2 cellular contexts compared by ENCODE assay signal in the genomic region with DNA sequence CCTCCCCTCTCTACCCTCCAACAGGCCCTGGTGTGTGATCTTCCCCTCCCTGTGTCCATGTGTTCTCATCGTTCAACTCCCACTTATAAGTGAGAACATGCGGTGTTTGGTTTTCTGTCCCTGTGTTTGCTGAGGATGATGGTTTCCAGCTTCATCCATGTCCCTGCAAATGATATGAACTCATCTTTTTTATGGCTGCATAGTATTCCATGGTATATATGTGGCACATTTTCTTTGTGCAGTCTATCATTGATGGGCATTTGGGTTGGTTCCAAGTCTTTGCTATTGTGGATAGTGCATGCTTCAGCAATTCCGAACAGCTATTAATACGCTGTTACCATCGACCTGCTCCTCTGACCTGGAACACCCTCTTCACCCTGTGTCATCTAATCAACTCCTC.
A peak's percentile ranks its signal among the peaks of the same experiment; 100 is the strongest.
TF ChIP-seq lines count a peak whose summit lies in the region.

No MANE protein-coding gene starts in this region.

TF ChIP-seq in HEK293, 187 proteins besides CTCF, POLR2A, EP300 and RAD21:
- TF ChIP-seq ZNF146 (tag by site-specific recombination; IDR thresholded peaks at IDR 0.05): peak; percentile 80

TF ChIP-seq in HepG2, 621 proteins besides CTCF, POLR2A, EP300 and RAD21:
- peak; percentile 75 for TF ChIP-seq ZMYM3 (CRISPR knock-in tag; IDR thresholded peaks at IDR 0.05)
- 0 out of 2 replicates have a peak, but pooled peaks have one; percentile 9 for TF ChIP-seq SPEN (CRISPR knock-in tag; IDR thresholded peaks at IDR 0.05; ENCODE audit: low read depth)
- 0 out of 2 replicates have a peak, but pooled peaks have one; percentile 56 for TF ChIP-seq ADNP (CRISPR knock-in tag; IDR thresholded peaks at IDR 0.05)
- peak; percentile 30; the same call in 1 of the 2 replicates for TF ChIP-seq ZBTB7A (CRISPR knock-in tag; IDR thresholded peaks at IDR 0.05)
TF ChIP-seq in HepG2: peak in this region for 4; not testable (repeated sequence) for 617.
